10 cellular contexts compared by ENCODE assay signal in the genomic region with DNA sequence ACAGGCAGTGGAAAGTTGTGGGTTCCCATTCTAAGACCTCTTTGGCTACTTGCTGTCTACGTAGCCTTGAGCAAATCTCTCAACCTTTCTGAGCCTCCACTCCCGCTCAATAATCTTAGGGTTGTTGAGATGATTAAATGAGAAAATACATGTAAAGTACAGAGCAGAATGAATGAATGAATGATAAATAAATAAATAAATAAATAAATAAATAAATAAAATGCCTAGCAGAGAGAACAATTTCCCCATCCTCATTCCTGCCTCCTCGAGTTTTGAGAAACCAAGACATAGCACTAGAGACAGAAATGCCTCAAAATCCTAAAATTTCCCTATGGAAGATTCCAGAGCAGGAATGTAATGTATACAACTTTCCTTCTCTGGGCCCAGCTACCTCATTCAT.
"Had no signal": no experiment of that assay in that cellular context is flagged by ENCODE, and none has a peak within 500 bp of the region (broad histone marks: within the 10 kb centered on the region; RNA-seq: fewer than 3 reads in every experiment).

No MANE protein-coding gene starts in this region.

- DNase-seq: GOT3, HCEC 1CT, HFFc6, KBM-7 had no signal

- H3K4me2 ChIP-seq: KMS-11 had no signal

- H3K4me1 Mint-ChIP-seq: IgD-negative memory B cell had no signal

- FAIRE-seq: H54, HepG2 had no signal

- H3K4me3 Mint-ChIP-seq: H9, HFFc6 had no signal

- H3K9ac ChIP-seq: KMS-11 had no signal

- H3K36me3 Mint-ChIP-seq: IgD-negative memory B cell had no signal

- H3K27ac ChIP-seq: HL-60, KMS-11 had no signal

- H3K27ac Mint-ChIP-seq: H9, HFFc6, IgD-negative memory B cell had no signal

- H3K9me3 Mint-ChIP-seq: HFFc6 had no signal

- ATAC-seq: HepG2 had no signal
